11 cellular contexts compared by ENCODE assay signal in the genomic region with DNA sequence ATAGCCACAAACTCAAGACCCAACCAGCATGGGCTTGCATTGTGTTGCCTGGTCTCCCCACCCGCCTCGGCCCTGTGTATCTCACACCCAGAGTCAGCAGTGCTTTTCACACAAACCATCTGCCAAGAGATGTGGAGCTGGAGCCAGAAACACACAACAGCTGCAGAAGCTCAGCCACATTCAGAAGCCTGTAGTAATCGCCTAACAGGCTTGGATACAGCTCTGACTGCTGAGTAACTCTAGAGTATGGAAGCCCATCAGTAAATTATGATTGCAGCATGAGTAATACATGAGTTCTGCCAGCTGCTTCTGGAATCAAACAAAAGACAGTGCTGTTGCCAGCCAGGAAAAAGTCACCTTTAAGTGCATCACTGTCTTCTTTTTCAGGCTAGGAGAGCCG. TPM values are rescaled to one million over a fixed set of nuclear protein-coding genes. Genes with fewer than 3 reads are reported as not detected.
DNase-seq lines count a peak whose midpoint lies in the region; ATAC-seq and TF ChIP-seq lines count a peak whose summit lies in the region.
"Had no signal": no experiment of that assay in that cellular context is flagged by ENCODE, and none has a peak within 500 bp of the region (broad histone marks: within the 10 kb centered on the region; RNA-seq: fewer than 3 reads in every experiment).

No MANE protein-coding gene starts in this region.

- TF ChIP-seq CTCF in body of pancreas (IDR thresholded peaks at IDR 0.05) (no peak), upper lobe of left lung (IDR thresholded peaks at IDR 0.05) (no peak)

- H3K27me3 ChIP-seq in body of pancreas (no peaks in the 10 kb centered on the region), upper lobe of left lung (no peaks in the 10 kb centered on the region)

- no peak overlapping the region for H3K27ac Mint-ChIP-seq in natural killer cell treated with Interleukin-12 subunit alpha and Interleukin-12 subunit beta and Interleukin-15 and Interleukin-18, amount 100 ng/mL, for 72 hours
- H3K27ac Mint-ChIP-seq: activated naive CD4-positive, alpha-beta T cell treated with anti-CD3 and anti-CD28 coated beads, Interleukin-2, amount 50 U/mL, for 24 hours had no signal

- H3K27me3 Mint-ChIP-seq in natural killer cell treated with Interleukin-12 subunit alpha and Interleukin-12 subunit beta and Interleukin-15 and Interleukin-18, amount 100 ng/mL, for 72 hours: peaks cover 3 to 7% of the 10 kb centered on the region in 2 donors

- intact Hi-C loops in body of pancreas (cut with DNase I): no loop called here

- no peaks in the 10 kb centered on the region for H3K4me1 Mint-ChIP-seq in natural killer cell treated with Interleukin-12 subunit alpha and Interleukin-12 subunit beta and Interleukin-15 and Interleukin-18, amount 100 ng/mL, for 72 hours (ENCODE audit: low read depth in 2 of 2)
- H3K4me1 Mint-ChIP-seq: activated naive CD4-positive, alpha-beta T cell treated with anti-CD3 and anti-CD28 coated beads, Interleukin-2, amount 50 U/mL, for 24 hours had no signal

- H3K4me3 Mint-ChIP-seq in natural killer cell treated with Interleukin-12 subunit alpha and Interleukin-12 subunit beta and Interleukin-15 and Interleukin-18, amount 100 ng/mL, for 72 hours: no peak overlapping the region
- H3K4me3 Mint-ChIP-seq: activated naive CD4-positive, alpha-beta T cell treated with anti-CD3 and anti-CD28 coated beads, Interleukin-2, amount 50 U/mL, for 24 hours had no signal

- TF ChIP-seq POLR2A in body of pancreas (IDR thresholded peaks at IDR 0.05): no peak
- no peak for TF ChIP-seq POLR2A in upper lobe of left lung (IDR thresholded peaks at IDR 0.05)

- H3K27ac ChIP-seq in body of pancreas (no peak overlapping the region), upper lobe of left lung (peak overlapping the region in 2 of 4 donors; percentile 2 to 20)

- peaks cover 4% of the 10 kb centered on the region for H3K9me3 Mint-ChIP-seq in natural killer cell treated with Interleukin-12 subunit alpha and Interleukin-12 subunit beta and Interleukin-15 and Interleukin-18, amount 100 ng/mL, for 72 hours
- H3K9me3 Mint-ChIP-seq: activated naive CD4-positive, alpha-beta T cell treated with anti-CD3 and anti-CD28 coated beads, Interleukin-2, amount 50 U/mL, for 24 hours had no signal

- H3K9me3 ChIP-seq in body of pancreas (no peaks in the 10 kb centered on the region), upper lobe of left lung (no peaks in the 10 kb centered on the region)

- WGBS in body of pancreas, 2 donors: 44 to 58% methylated on average over 4 of the region's 4 CpGs
- 50 to 70% methylated on average over 4 of the region's 4 CpGs for WGBS in upper lobe of left lung, 2 donors

- no peak for TF ChIP-seq EP300 in upper lobe of left lung (IDR thresholded peaks at IDR 0.05)

- DNase-seq in NCI-H146 (lab: John Stamatoyannopoulos, UW) (peak; percentile 3), NCI-H146 treated with DMSO at 0.1 percent for 48 hours (lab: John Stamatoyannopoulos, UW; ENCODE audit: unreplicated experiment) (no peak), body of pancreas (peak; percentile 20 to 79 (median 46)), kidney glomerular epithelial cell (lab: John Stamatoyannopoulos, UW) (peak; percentile 74), upper lobe of left lung (peak in 1 of 2 donors; percentile 25), DMS79 (lab: John Stamatoyannopoulos, UW) (no peak)
- no peak for DNase-seq in natural killer cell treated with Interleukin-12 subunit alpha and Interleukin-12 subunit beta and Interleukin-15 and Interleukin-18, amount 100 ng/mL, for 72 hours (ENCODE audit: low spot score)
- DNase-seq: 8988T, NCI-H524 had no signal

- no peak overlapping the region for H3K4me3 ChIP-seq in body of pancreas
- H3K4me3 ChIP-seq in upper lobe of left lung: no peak overlapping the region

- H3K36me3 ChIP-seq in body of pancreas (replicated peaks in 1 of 2; ENCODE audit: insufficient read depth in 1 of 2, low read depth in 2 of 2): no peaks in the 10 kb centered on the region
- no peaks in the 10 kb centered on the region for H3K36me3 ChIP-seq in upper lobe of left lung

- no peaks in the 10 kb centered on the region for H3K36me3 Mint-ChIP-seq in natural killer cell treated with Interleukin-12 subunit alpha and Interleukin-12 subunit beta and Interleukin-15 and Interleukin-18, amount 100 ng/mL, for 72 hours
- H3K36me3 Mint-ChIP-seq: activated naive CD4-positive, alpha-beta T cell treated with anti-CD3 and anti-CD28 coated beads, Interleukin-2, amount 50 U/mL, for 24 hours had no signal

- ATAC-seq in body of pancreas (peak; percentile 76), upper lobe of left lung (ENCODE audit: low FRiP score in 2 of 2) (peak; percentile 82 to 94), HG02678 (IDR thresholded peaks at IDR 0.05; ENCODE audit: unreplicated experiment) (no peak)
- no peak for ATAC-seq in natural killer cell treated with Interleukin-12 subunit alpha and Interleukin-12 subunit beta and Interleukin-15 and Interleukin-18, amount 100 ng/mL, for 72 hours

- no peaks in the 10 kb centered on the region for H3K4me1 ChIP-seq in body of pancreas
- H3K4me1 ChIP-seq in upper lobe of left lung: peaks cover 10 to 20% (median 17%) of the 10 kb centered on the region in 4 donors

RNA-seq across cellular contexts. Expression of a gene that starts 16.0 kb away (rescaled TPM):
- 1 to 10 TPM; 4.6 to 4.9 TPM for total RNA-seq in body of pancreas
- 10 to 100 TPM; 13.6 to 46.7 (median 26.5) TPM for total RNA-seq in upper lobe of left lung
- total RNA-seq in natural killer cell treated with Interleukin-12 subunit alpha and Interleukin-12 subunit beta and Interleukin-15 and Interleukin-18, amount 100 ng/mL, for 72 hours: not detected

Comparison
In these comparisons a context has a peak if more than half of its experiments do, and no peak if none do; other contexts are left out.
1. DNase-seq: peak in NCI-H146 (single experiment), body of pancreas (4 of 4) and kidney glomerular epithelial cell (single experiment); none in NCI-H146 treated with DMSO at 0.1 percent for 48 hours (single experiment), DMS79 (single experiment) and natural killer cell treated with Interleukin-12 subunit alpha and Interleukin-12 subunit beta and Interleukin-15 and Interleukin-18, amount 100 ng/mL, for 72 hours (single experiment).
2. ATAC-seq: peak in body of pancreas (single experiment) and upper lobe of left lung (2 of 2); none in HG02678 (single experiment) and natural killer cell treated with Interleukin-12 subunit alpha and Interleukin-12 subunit beta and Interleukin-15 and Interleukin-18, amount 100 ng/mL, for 72 hours (0 of 2).
3. RNA of a gene that starts 16.0 kb away (total RNA-seq): 13.6 to 46.7 TPM in upper lobe of left lung and 4.6 to 4.9 TPM in body of pancreas; not detected in natural killer cell treated with Interleukin-12 subunit alpha and Interleukin-12 subunit beta and Interleukin-15 and Interleukin-18, amount 100 ng/mL, for 72 hours; every median in the first group is over 4 times any median in the second.